ENCODE assay signal across 10 cellular contexts in the genomic region with DNA sequence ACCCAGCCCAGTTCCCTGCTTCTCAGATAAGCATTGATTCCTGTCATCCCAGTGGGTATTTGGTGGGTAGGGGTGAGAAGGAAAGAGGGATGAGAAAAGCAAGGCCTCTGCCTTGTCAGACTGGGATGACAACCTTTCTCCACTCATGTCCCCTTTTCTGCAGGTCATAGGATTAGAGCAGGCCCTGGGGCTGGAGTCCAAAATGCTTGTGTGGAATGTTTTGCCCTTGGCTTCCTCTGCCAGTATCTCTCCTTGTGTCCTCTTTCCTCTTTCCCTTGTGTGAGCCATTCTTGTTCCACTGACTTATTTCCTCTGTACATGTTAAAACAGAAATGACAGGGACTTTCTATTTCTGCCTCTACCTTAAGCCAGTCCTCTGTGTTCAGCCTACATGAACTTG. TPM values are rescaled to one million over a fixed set of nuclear protein-coding genes. Genes with fewer than 3 reads are reported as not detected.
DNase-seq lines count a peak whose midpoint lies in the region; ATAC-seq and TF ChIP-seq lines count a peak whose summit lies in the region.
"Had no signal": no experiment of that assay in that cellular context is flagged by ENCODE, and none has a peak within 500 bp of the region (broad histone marks: within the 10 kb centered on the region; RNA-seq: fewer than 3 reads in every experiment).

No MANE protein-coding gene starts in this region.

- intact Hi-C loops in adrenal gland (cut with DNase I): no loop called here

- H2AFZ ChIP-seq in Karpas-422 (ENCODE audit: low read length): no peak overlapping the region

- peak; percentile 37 for DNase-seq in Karpas-422
- peak; percentile 60 to 81 (median 74) for DNase-seq in adrenal gland
- DNase-seq in left lobe of liver (ENCODE audit: low spot score): no peak
- DNase-seq: activated CD8-positive, alpha-beta memory T cell treated with anti-CD3 and anti-CD28 coated beads, Interleukin-2, amount 50 U/mL, for 48 hours; NCI-H1417 treated with DMSO at 0.1 percent for 48 hours; SHP77 had no signal

- no peak for TF ChIP-seq CTCF in adrenal gland (IDR thresholded peaks at IDR 0.05)

- H3K4me1 ChIP-seq in Karpas-422 (ENCODE audit: low read length) (peaks cover 14% of the 10 kb centered on the region), adrenal gland (replicated peaks in 1 of 2) (peaks cover 35 to 45% of the 10 kb centered on the region in 2 donors), stomach smooth muscle (ENCODE audit: control insufficient read depth, insufficient read depth, low read length) (peaks cover 56% of the 10 kb centered on the region)

- H3K27me3 ChIP-seq in Karpas-422 (ENCODE audit: low read length) (no peaks in the 10 kb centered on the region), adrenal gland (no peaks in the 10 kb centered on the region), stomach smooth muscle (ENCODE audit: control insufficient read depth in 1 of 2, insufficient read depth in 2 of 2, low read length in 2 of 2) (no peaks in the 10 kb centered on the region)

- H3K27ac ChIP-seq in Karpas-422 (ENCODE audit: low read length): no peak overlapping the region
- H3K27ac ChIP-seq in adrenal gland: peak overlapping the region; percentile 41 to 89 (median 79)
- peak overlapping the region; percentile 91 for H3K27ac ChIP-seq in stomach smooth muscle (ENCODE audit: low read length)

- ATAC-seq in left lobe of liver (peak; percentile 47), GM21528 (IDR thresholded peaks at IDR 0.05; ENCODE audit: low FRiP score, unreplicated experiment) (no peak), HG03469 (IDR thresholded peaks at IDR 0.05; ENCODE audit: unreplicated experiment) (no peak), GM18909 (IDR thresholded peaks at IDR 0.05; ENCODE audit: poor library complexity, unreplicated experiment) (no peak)

- no peaks in the 10 kb centered on the region for H3K9me2 ChIP-seq in Karpas-422 (replicated peaks; ENCODE audit: insufficient read depth, low read length)

- no peaks in the 10 kb centered on the region for H3K79me2 ChIP-seq in Karpas-422 (ENCODE audit: low read length)

- H3K9ac ChIP-seq in Karpas-422 (ENCODE audit: low read length) (no peak overlapping the region), stomach smooth muscle (ENCODE audit: low read length in 2 of 2) (peak overlapping the region; percentile 94 to 95)

- no peaks in the 10 kb centered on the region for H4K20me1 ChIP-seq in Karpas-422 (ENCODE audit: insufficient read depth, low read depth, low read length)

- H3K9me3 ChIP-seq in Karpas-422 (ENCODE audit: low read length) (no peaks in the 10 kb centered on the region), adrenal gland (replicated peaks in 1 of 3) (no peaks in the 10 kb centered on the region), stomach smooth muscle (ENCODE audit: control insufficient read depth in 2 of 2, low read length in 2 of 2) (no peaks in the 10 kb centered on the region)

- H3K4me3 ChIP-seq in Karpas-422 (ENCODE audit: low read length) (no peak overlapping the region), adrenal gland (peak overlapping the region in 1 of 4 donors; percentile 78), stomach smooth muscle (ENCODE audit: low read length in 2 of 2) (peak overlapping the region; percentile 94 to 100)

- no peak overlapping the region for H3K4me2 ChIP-seq in Karpas-422 (ENCODE audit: low read depth, low read length, poor library complexity, severe bottlenecking)

- H3K36me3 ChIP-seq in Karpas-422 (ENCODE audit: insufficient read depth, low read length): no peaks in the 10 kb centered on the region
- no peaks in the 10 kb centered on the region for H3K36me3 ChIP-seq in adrenal gland (replicated peaks in 1 of 2)
- H3K36me3 ChIP-seq in stomach smooth muscle (ENCODE audit: control insufficient read depth in 2 of 2, insufficient read depth in 2 of 2, low read length in 2 of 2): peaks cover 2 to 12% of the 10 kb centered on the region in 2 donors

- peak in 1 of 2 donors; percentile 41 for TF ChIP-seq POLR2A in adrenal gland (IDR thresholded peaks at IDR 0.05)

RNA-seq across cellular contexts. Expression of gene ATP2B4, which starts 4.1 kb away (rescaled TPM):
- 2.5 and 2.7 TPM in 2 replicates for total RNA-seq in Karpas-422 (2014; rRNA removed; shearing (Covaris generic); ENCODE audit: low replicate concordance)
- total RNA-seq in adrenal gland (100 to 1,000 TPM in 4 of 8 donors, 10 to 100 TPM in 4; 88.2 to 120 (median 102) TPM), left lobe of liver (9.9 TPM)
- 100 to 1,000 TPM in 1 of 3 donors, 10 to 100 TPM in 2; 38.5 to 161 (median 42.8) TPM for polyA plus RNA-seq in adrenal gland
